In the genomic region with DNA sequence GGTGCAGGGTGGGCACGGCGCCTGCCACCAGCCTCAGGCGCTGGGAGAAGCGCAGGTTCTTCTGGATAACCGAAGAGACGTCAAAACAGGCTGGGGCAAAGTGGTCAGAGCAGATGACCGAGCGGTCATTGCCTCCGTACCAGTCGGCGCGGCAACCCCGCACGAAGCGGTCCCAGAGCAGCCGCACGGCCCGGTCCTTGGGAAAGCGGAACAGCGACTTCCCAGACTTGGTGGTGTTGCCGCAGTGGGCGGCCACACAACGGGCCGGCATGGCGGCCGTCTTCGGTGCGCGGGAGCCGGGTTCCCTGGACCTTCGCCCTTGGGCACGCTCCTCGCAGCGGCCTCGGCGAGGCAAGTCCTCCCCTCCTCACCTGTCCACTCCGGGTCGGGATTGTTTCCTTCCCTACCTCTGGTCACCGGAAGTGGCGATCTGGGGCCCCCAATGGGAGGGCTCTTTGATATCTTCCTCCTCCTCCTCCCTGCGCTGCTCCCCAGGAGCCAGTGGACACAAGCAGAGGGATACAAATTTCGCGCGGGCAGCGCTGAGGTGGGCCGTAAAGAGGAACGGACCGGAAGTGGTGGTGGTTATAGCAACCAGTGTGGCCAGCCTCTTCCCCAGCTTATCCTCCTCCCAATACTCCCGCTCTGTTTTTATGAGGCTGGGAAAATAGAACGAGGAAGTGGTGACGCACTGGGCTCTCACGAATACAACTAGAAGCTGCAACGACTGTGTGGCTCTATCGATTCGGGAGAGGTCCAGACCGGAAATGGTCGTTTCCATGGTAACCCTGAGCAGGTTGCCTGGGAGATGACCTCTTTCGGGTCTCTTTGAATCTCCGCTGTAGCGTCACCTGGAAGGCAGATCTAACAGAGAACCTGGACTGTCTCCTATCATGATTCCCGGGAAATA, we compare ENCODE assay signal across 8 cellular contexts. TPM values are rescaled to one million over a fixed set of nuclear protein-coding genes. Genes with fewer than 3 reads are reported as not detected.
DNase-seq lines count a peak whose midpoint lies in the region; ATAC-seq lines count a peak whose summit lies in the region.

Gene LRRC49, plus strand, starts transcription at position 825 of the 910 bp plus-strand sequence. Its CDS starts 69 bp downstream, at position 894.
Gene THAP10, minus strand, starts transcription at position 432 of the 910 bp plus-strand sequence. Its CDS starts 161 bp downstream, at position 271.

- peak within 1 kb of the TSS; percentile 66 for H3K4me3 Mint-ChIP-seq in activated CD4-positive, alpha-beta T cell treated with anti-CD3 and anti-CD28 coated beads, Interleukin-2, amount 10 ng/mL, durations not matched to agents 7 days and 5 days
- H3K4me3 Mint-ChIP-seq in memory B cell, result peak within 1 kb of the TSS; percentile 95

- H3K36me3 Mint-ChIP-seq in activated CD4-positive, alpha-beta T cell treated with anti-CD3 and anti-CD28 coated beads, Interleukin-2, amount 10 ng/mL, durations not matched to agents 7 days and 5 days (ENCODE audit: low read depth), result no peaks in the 10 kb centered on the region
- no peaks in the 10 kb centered on the region for H3K36me3 Mint-ChIP-seq in memory B cell

- peak; percentile 65 for ATAC-seq in GM18870 (IDR thresholded peaks at IDR 0.05; ENCODE audit: unreplicated experiment)
- peak; percentile 80 for ATAC-seq in HG03103 (IDR thresholded peaks at IDR 0.05; ENCODE audit: low read depth, unreplicated experiment)
- ATAC-seq in memory B cell (ENCODE audit: low read depth), result peak; percentile 65

- peak within 1 kb of the TSS; percentile 63 for H3K27ac Mint-ChIP-seq in activated CD4-positive, alpha-beta T cell treated with anti-CD3 and anti-CD28 coated beads, Interleukin-2, amount 10 ng/mL, durations not matched to agents 7 days and 5 days
- peak within 1 kb of the TSS; percentile 93 for H3K27ac Mint-ChIP-seq in memory B cell

- CTCF ChIA-PET in activated CD4-positive, alpha-beta T cell treated with anti-CD3 and anti-CD28 coated beads, Interleukin-2, amount 10 ng/mL, durations not matched to agents 7 days and 5 days (lab: Charles Lee), result interaction anchor here (0.9 kb wide), 1 partner anchor 113 kb away, joined by 4 read pairs; no protein-coding TSS in a partner anchor

- H3K4me1 Mint-ChIP-seq in activated CD4-positive, alpha-beta T cell treated with anti-CD3 and anti-CD28 coated beads, Interleukin-2, amount 10 ng/mL, durations not matched to agents 7 days and 5 days, result peaks cover 10% of the 10 kb centered on the region
- peaks cover 13% of the 10 kb centered on the region for H3K4me1 Mint-ChIP-seq in memory B cell

- H3K9me3 Mint-ChIP-seq in activated CD4-positive, alpha-beta T cell treated with anti-CD3 and anti-CD28 coated beads, Interleukin-2, amount 10 ng/mL, durations not matched to agents 7 days and 5 days, result no peaks in the 10 kb centered on the region
- H3K9me3 Mint-ChIP-seq in memory B cell, result no peaks in the 10 kb centered on the region

- POLR2A ChIA-PET in activated CD4-positive, alpha-beta T cell treated with anti-CD3 and anti-CD28 coated beads, Interleukin-2, amount 10 ng/mL, durations not matched to agents 7 days and 5 days (lab: Charles Lee), result no interaction called here

- peak; percentile 90 for DNase-seq in AG08396 (ENCODE audit: low spot score)
- DNase-seq in NCI-H2196 treated with DMSO at 0.1 percent for 48 hours (lab: John Stamatoyannopoulos, UW; ENCODE audit: unreplicated experiment), result peak; percentile 79
- peak; percentile 53 for DNase-seq in activated CD4-positive, alpha-beta T cell treated with anti-CD3 and anti-CD28 coated beads, Interleukin-2, amount 10 ng/mL, durations not matched to agents 7 days and 5 days
- peak; percentile 54 for DNase-seq in epidermal melanocyte (ENCODE audit: insufficient read length, low spot score)
- peak; percentile 23 to 24 for DNase-seq in memory B cell (ENCODE audit: low spot score in 2 of 2)
- DNase-seq in stimulated activated CD8-positive, alpha-beta memory T cell treated with anti-CD3 and anti-CD28 coated beads, Interleukin-15, amount 100 ng/mL, for 48 hours (ENCODE audit: low read depth in 2 of 2), result peak; percentile 17 to 32

- H3K27me3 Mint-ChIP-seq in activated CD4-positive, alpha-beta T cell treated with anti-CD3 and anti-CD28 coated beads, Interleukin-2, amount 10 ng/mL, durations not matched to agents 7 days and 5 days, result peaks cover 53% of the 10 kb centered on the region
- peaks cover 2% of the 10 kb centered on the region for H3K27me3 Mint-ChIP-seq in memory B cell

RNA-seq across cellular contexts. Expression of gene LRRC49, which starts in this region (rescaled TPM):
- not detected for total RNA-seq in activated CD4-positive, alpha-beta T cell treated with anti-CD3 and anti-CD28 coated beads, Interleukin-2, amount 10 ng/mL, durations not matched to agents 7 days and 5 days

RNA-seq across cellular contexts. Expression of gene THAP10, which starts in this region (rescaled TPM):
- not detected for total RNA-seq in activated CD4-positive, alpha-beta T cell treated with anti-CD3 and anti-CD28 coated beads, Interleukin-2, amount 10 ng/mL, durations not matched to agents 7 days and 5 days

Comparison
In these comparisons a context has a peak if more than half of its experiments do, and no peak if none do; other contexts are left out.
1. Peak in every context shown above with its lines: DNase-seq and ATAC-seq.
2. Peak in DNase-seq in activated CD4-positive, alpha-beta T cell treated with anti-CD3 and anti-CD28 coated beads, Interleukin-2, amount 10 ng/mL, durations not matched to agents 7 days and 5 days; RNA of the genes that start here not detected or under 1 TPM.
3. DNase-seq: peak in every context shown above with its lines; median percentile 90 in AG08396; 79 in NCI-H2196 treated with DMSO at 0.1 percent for 48 hours; 54 in epidermal melanocyte; 53 in activated CD4-positive, alpha-beta T cell treated with anti-CD3 and anti-CD28 coated beads, Interleukin-2, amount 10 ng/mL, durations not matched to agents 7 days and 5 days; 24 in stimulated activated CD8-positive, alpha-beta memory T cell treated with anti-CD3 and anti-CD28 coated beads, Interleukin-15, amount 100 ng/mL, for 48 hours; 24 in memory B cell.